Comparison of ENCODE assay signal across 13 cellular contexts in genomic region chr2:15158117-15158516, GRCh38.
DNase-seq lines count a peak whose midpoint lies in the region; ATAC-seq lines count a peak whose summit lies in the region.
"Had no signal": no experiment of that assay in that cellular context is flagged by ENCODE, and none has a peak within 500 bp of the region (broad histone marks: within the 10 kb centered on the region; RNA-seq: fewer than 3 reads in every experiment).

No MANE protein-coding gene starts in this region.

- ATAC-seq in GM18868 (IDR thresholded peaks at IDR 0.05; ENCODE audit: unreplicated experiment) (no peak), GM19351 (IDR thresholded peaks at IDR 0.05; ENCODE audit: unreplicated experiment) (no peak)
- ATAC-seq: activated CD8-positive, alpha-beta T cell treated with anti-CD3 and anti-CD28 coated beads, Interleukin-2, amount 10 ng/mL, durations not matched to agents 7 days and 5 days; left lobe of liver; Panc1 had no signal

- DNase-seq in NCI-H748 (lab: John Stamatoyannopoulos, UW; ENCODE audit: unreplicated experiment) (peak; percentile 85), NCI-H748 treated with DMSO at 0.1 percent for 48 hours (lab: John Stamatoyannopoulos, UW) (no peak), NCI-H2171 (lab: John Stamatoyannopoulos, UW) (peak; percentile 43), cerebellar cortex (ENCODE audit: low spot score) (peak; percentile 16), retina (peak; percentile 25)
- no peak for DNase-seq in stimulated activated naive CD4-positive, alpha-beta T cell treated with Interleukin-2 at 50 U/mL for 16 hours (lab: John Stamatoyannopoulos, UW)
- DNase-seq: activated CD8-positive, alpha-beta T cell treated with anti-CD3 and anti-CD28 coated beads, Interleukin-2, amount 10 ng/mL, durations not matched to agents 7 days and 5 days; stimulated activated naive CD4-positive, alpha-beta T cell; upper lobe of left lung had no signal

Comparison
In these comparisons a context has a peak if more than half of its experiments do, and no peak if none do; other contexts are left out.
1. DNase-seq: peak in NCI-H748 (single experiment), NCI-H2171 (single experiment), cerebellar cortex (single experiment) and retina (single experiment); none in NCI-H748 treated with DMSO at 0.1 percent for 48 hours (single experiment) and stimulated activated naive CD4-positive, alpha-beta T cell treated with Interleukin-2 at 50 U/mL for 16 hours (single experiment).